Comparison of ENCODE assay signal across 18 cellular contexts in genomic region chr1:118963138-118963455, GRCh38. TPM values are rescaled to one million over a fixed set of nuclear protein-coding genes. Genes with fewer than 3 reads are reported as not detected.
"Had no signal": no experiment of that assay in that cellular context is flagged by ENCODE, and none has a peak within 500 bp of the region (broad histone marks: within the 10 kb centered on the region; RNA-seq: fewer than 3 reads in every experiment).

No MANE protein-coding gene starts in this region.

- DNase-seq: activated B cell treated with CpG ODN at 0.5 μM for 24 hours; activated CD4-positive, alpha-beta T cell treated with anti-CD3 and anti-CD28 coated beads for 4 hours; activated CD8-positive, alpha-beta T cell treated with anti-CD3 and anti-CD28 coated beads, Interleukin-2, amount 10 ng/mL, durations not matched to agents 7 days and 5 days; activated naive CD4-positive, alpha-beta T cell treated with Interleukin-2 at 50 U/mL for 16 hours; activated T-cell treated with anti-CD3 and anti-CD28 coated beads, Interleukin-2, amount 50 U/mL, for 24 hours; anterior cingulate cortex; cerebellar nuclear complex; effector CD8-positive, alpha-beta T cell; natural killer cell; pancreas; sigmoid colon; stimulated activated naive B cell treated with anti-CD40 and anti-IgM and Interleukin-4, amounts not matched to agents 10 μg/mL and 1 μg/mL and 100 μg/mL, for 72 hours; SW 1271; thyroid gland had no signal

- ATAC-seq: activated CD8-positive, alpha-beta T cell treated with anti-CD3 and anti-CD28 coated beads, Interleukin-2, amount 10 ng/mL, durations not matched to agents 7 days and 5 days; natural killer cell; stimulated activated naive B cell treated with anti-CD40 and anti-IgM and Interleukin-4, amounts not matched to agents 10 μg/mL and 1 μg/mL and 100 μg/mL, for 72 hours had no signal

- H3K9me3 ChIP-seq: esophagus muscularis mucosa, pancreas, sigmoid colon, thyroid gland had no signal

- H3K27ac ChIP-seq: esophagus muscularis mucosa, pancreas, sigmoid colon, thyroid gland had no signal

- H3K4me3 ChIP-seq: esophagus muscularis mucosa, pancreas, sigmoid colon, thyroid gland had no signal

- H3K4me1 ChIP-seq: esophagus muscularis mucosa, pancreas, sigmoid colon, thyroid gland had no signal

- H3K36me3 ChIP-seq: esophagus muscularis mucosa, pancreas, sigmoid colon, thyroid gland had no signal

- H3K27me3 ChIP-seq: esophagus muscularis mucosa, pancreas, thyroid gland had no signal

RNA-seq across cellular contexts. Expression of gene TBX15, which starts 25.0 kb away (rescaled TPM):
- total RNA-seq: activated CD8-positive, alpha-beta T cell treated with anti-CD3 and anti-CD28 coated beads, Interleukin-2, amount 10 ng/mL, durations not matched to agents 7 days and 5 days; activated T-helper 2 cell treated with anti-CD3 and anti-CD28 coated beads, Interferon-gamma antibody, Interleukin-2, Interleukin-4, amounts not matched to agents 10 μg/mL and 5 μg/mL and 100 μg/mL, durations not matched to agents 14 hours and 24 hours and 36 hours; natural killer cell; T-helper 2 cell treated with Interferon-gamma antibody and Interleukin-4, amounts not matched to agents 100 ng/mL and 5 ng/mL, for 36 hours; ureter had no signal
